ENCODE assay signal across 1 cellular context in the genomic region with DNA sequence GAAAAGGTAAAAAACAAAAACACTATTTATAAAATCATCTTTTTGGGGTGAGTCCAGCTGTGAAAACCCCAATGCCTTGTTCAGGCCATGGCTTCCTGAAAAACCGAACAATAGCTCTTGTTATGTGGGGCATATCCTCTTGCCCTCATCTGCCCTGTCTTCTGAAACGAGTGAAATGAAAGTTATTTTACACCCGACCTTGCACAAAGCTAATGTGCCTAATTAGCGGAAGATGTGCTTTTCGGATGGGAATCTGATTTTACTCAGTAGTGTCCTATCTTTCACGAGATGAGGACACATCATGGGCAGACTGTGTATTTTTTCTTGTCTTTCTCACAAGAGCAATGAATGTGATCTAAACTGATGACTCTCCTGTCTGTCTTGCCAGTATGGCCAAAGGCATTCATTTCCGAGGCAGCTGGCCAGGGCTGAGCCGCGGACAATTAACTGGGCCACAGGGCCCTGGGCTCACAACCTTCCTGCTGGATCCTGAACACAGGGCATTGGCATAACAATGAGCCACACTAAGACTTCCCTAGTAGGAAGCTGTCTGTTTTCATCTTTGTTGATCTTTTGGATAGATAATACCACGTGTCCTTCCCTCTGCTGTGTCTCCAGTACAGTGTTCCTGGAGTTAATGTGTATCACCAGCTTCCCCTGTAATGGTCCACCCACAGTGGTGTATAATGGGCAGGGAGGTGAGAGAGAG.
TF ChIP-seq lines count a peak whose summit lies in the region.

No MANE protein-coding gene starts in this region.

TF ChIP-seq in HepG2, 621 proteins besides CTCF, POLR2A, EP300 and RAD21 (continued from another document and continues in another):
- TF ChIP-seq ASH2L (IDR thresholded peaks at IDR 0.05; ENCODE audit: insufficient read length, low read depth, low read length) (no peak), CAMTA2 (CRISPR knock-in tag; IDR thresholded peaks at IDR 0.05; ENCODE audit: borderline replicate concordance) (no peak), KDM6A (CRISPR knock-in tag; IDR thresholded peaks at IDR 0.05; ENCODE audit: low read depth) (no peak), MXI1 (IDR thresholded peaks at IDR 0.05; ENCODE audit: borderline replicate concordance, low read depth, low read length) (peak; percentile 17; the same call in 1 of the 3 replicates), SMC3 (IDR thresholded peaks at IDR 0.05; ENCODE audit: low read length) (no peak), SIN3B (IDR thresholded peaks at IDR 0.05; ENCODE audit: low read length) (no peak), KAT7 (CRISPR knock-in tag; IDR thresholded peaks at IDR 0.05; ENCODE audit: borderline replicate concordance) (no peak), ETV5 (CRISPR knock-in tag; IDR thresholded peaks at IDR 0.05; ENCODE audit: borderline replicate concordance) (peak; percentile 26; the same call in 1 of the 2 replicates), PHB2 (IDR thresholded peaks at IDR 0.05; ENCODE audit: partially characterized antibody) (no peak), NFE2L2 (IDR thresholded peaks at IDR 0.05; ENCODE audit: low read length) (no peak), ZNF780A (CRISPR knock-in tag; IDR thresholded peaks at IDR 0.05) (no peak), NBN (conservative IDR thresholded peaks at IDR 0.05) (no peak), ARHGAP35 (CRISPR knock-in tag; IDR thresholded peaks at IDR 0.05; ENCODE audit: borderline replicate concordance) (no peak), ARNTL (CRISPR knock-in tag; IDR thresholded peaks at IDR 0.05) (0 out of 2 replicates have a peak, but pooled peaks have one; percentile 27), NCOA1 (CRISPR knock-in tag; IDR thresholded peaks at IDR 0.05) (no peak), SOX5 (CRISPR knock-in tag; IDR thresholded peaks at IDR 0.05; ENCODE audit: borderline replicate concordance) (peak; percentile 89), ZNF496 (CRISPR knock-in tag; IDR thresholded peaks at IDR 0.05; ENCODE audit: insufficient replicate concordance) (no peak), ZNF451 (CRISPR knock-in tag; IDR thresholded peaks at IDR 0.05) (no peak), ZNF772 (CRISPR knock-in tag; IDR thresholded peaks at IDR 0.05) (no peak), ZNF264 (CRISPR knock-in tag; IDR thresholded peaks at IDR 0.05) (no peak), SIN3A (IDR thresholded peaks at IDR 0.05; ENCODE audit: borderline replicate concordance, low read depth, low read length) (no peak), ZMAT3 (CRISPR knock-in tag; conservative IDR thresholded peaks at IDR 0.05) (no peak), CC2D1A (CRISPR knock-in tag; IDR thresholded peaks at IDR 0.05) (no peak), ZNF737 (CRISPR knock-in tag; IDR thresholded peaks at IDR 0.05; ENCODE audit: borderline replicate concordance) (no peak), ZBTB38 (CRISPR knock-in tag; IDR thresholded peaks at IDR 0.05) (no peak), SYNCRIP (IDR thresholded peaks at IDR 0.05; ENCODE audit: insufficient read depth, low read depth, low read length) (no peak)
- TF ChIP-seq, protein P1, sequence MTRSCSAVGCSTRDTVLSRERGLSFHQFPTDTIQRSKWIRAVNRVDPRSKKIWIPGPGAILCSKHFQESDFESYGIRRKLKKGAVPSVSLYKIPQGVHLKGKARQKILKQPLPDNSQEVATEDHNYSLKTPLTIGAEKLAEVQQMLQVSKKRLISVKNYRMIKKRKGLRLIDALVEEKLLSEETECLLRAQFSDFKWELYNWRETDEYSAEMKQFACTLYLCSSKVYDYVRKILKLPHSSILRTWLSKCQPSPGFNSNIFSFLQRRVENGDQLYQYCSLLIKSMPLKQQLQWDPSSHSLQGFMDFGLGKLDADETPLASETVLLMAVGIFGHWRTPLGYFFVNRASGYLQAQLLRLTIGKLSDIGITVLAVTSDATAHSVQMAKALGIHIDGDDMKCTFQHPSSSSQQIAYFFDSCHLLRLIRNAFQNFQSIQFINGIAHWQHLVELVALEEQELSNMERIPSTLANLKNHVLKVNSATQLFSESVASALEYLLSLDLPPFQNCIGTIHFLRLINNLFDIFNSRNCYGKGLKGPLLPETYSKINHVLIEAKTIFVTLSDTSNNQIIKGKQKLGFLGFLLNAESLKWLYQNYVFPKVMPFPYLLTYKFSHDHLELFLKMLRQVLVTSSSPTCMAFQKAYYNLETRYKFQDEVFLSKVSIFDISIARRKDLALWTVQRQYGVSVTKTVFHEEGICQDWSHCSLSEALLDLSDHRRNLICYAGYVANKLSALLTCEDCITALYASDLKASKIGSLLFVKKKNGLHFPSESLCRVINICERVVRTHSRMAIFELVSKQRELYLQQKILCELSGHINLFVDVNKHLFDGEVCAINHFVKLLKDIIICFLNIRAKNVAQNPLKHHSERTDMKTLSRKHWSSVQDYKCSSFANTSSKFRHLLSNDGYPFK (CRISPR knock-in tag; IDR thresholded peaks at IDR 0.05; ENCODE audit: borderline replicate concordance) = no peak
- TF ChIP-seq, protein P2, sequence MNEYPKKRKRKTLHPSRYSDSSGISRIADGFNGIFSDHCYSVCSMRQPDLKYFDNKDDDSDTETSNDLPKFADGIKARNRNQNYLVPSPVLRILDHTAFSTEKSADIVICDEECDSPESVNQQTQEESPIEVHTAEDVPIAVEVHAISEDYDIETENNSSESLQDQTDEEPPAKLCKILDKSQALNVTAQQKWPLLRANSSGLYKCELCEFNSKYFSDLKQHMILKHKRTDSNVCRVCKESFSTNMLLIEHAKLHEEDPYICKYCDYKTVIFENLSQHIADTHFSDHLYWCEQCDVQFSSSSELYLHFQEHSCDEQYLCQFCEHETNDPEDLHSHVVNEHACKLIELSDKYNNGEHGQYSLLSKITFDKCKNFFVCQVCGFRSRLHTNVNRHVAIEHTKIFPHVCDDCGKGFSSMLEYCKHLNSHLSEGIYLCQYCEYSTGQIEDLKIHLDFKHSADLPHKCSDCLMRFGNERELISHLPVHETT (CRISPR knock-in tag; conservative IDR thresholded peaks at IDR 0.05) = no peak
- TF ChIP-seq, protein P3, sequence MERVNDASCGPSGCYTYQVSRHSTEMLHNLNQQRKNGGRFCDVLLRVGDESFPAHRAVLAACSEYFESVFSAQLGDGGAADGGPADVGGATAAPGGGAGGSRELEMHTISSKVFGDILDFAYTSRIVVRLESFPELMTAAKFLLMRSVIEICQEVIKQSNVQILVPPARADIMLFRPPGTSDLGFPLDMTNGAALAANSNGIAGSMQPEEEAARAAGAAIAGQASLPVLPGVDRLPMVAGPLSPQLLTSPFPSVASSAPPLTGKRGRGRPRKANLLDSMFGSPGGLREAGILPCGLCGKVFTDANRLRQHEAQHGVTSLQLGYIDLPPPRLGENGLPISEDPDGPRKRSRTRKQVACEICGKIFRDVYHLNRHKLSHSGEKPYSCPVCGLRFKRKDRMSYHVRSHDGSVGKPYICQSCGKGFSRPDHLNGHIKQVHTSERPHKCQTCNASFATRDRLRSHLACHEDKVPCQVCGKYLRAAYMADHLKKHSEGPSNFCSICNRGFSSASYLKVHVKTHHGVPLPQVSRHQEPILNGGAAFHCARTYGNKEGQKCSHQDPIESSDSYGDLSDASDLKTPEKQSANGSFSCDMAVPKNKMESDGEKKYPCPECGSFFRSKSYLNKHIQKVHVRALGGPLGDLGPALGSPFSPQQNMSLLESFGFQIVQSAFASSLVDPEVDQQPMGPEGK (CRISPR knock-in tag; IDR thresholded peaks at IDR 0.05) = no peak
- TF ChIP-seq, protein P4, sequence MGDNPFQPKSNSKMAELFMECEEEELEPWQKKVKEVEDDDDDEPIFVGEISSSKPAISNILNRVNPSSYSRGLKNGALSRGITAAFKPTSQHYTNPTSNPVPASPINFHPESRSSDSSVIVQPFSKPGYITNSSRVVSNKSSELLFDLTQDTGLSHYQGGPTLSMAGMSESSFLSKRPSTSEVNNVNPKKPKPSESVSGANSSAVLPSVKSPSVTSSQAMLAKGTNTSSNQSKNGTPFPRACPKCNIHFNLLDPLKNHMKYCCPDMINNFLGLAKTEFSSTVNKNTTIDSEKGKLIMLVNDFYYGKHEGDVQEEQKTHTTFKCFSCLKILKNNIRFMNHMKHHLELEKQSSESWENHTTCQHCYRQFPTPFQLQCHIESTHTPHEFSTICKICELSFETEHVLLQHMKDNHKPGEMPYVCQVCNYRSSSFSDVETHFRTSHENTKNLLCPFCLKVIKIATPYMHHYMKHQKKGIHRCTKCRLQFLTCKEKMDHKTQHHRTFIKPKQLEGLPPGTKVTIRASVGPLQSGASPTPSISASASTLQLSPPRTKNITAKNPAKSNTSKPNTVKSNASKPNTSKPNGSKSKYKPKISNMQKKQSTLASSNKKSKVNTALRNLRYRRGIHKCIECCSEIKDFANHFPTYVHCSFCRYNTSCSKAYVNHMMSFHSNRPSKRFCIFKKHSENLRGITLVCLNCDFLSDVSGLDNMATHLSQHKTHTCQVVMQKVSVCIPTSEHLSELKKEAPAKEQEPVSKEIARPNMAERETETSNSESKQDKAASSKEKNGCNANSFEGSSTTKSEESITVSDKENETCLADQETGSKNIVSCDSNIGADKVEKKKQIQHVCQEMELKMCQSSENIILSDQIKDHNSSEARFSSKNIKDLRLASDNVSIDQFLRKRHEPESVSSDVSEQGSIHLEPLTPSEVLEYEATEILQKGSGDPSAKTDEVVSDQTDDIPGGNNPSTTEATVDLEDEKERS (CRISPR knock-in tag; IDR thresholded peaks at IDR 0.05) = no peak
- TF ChIP-seq, protein P5, sequence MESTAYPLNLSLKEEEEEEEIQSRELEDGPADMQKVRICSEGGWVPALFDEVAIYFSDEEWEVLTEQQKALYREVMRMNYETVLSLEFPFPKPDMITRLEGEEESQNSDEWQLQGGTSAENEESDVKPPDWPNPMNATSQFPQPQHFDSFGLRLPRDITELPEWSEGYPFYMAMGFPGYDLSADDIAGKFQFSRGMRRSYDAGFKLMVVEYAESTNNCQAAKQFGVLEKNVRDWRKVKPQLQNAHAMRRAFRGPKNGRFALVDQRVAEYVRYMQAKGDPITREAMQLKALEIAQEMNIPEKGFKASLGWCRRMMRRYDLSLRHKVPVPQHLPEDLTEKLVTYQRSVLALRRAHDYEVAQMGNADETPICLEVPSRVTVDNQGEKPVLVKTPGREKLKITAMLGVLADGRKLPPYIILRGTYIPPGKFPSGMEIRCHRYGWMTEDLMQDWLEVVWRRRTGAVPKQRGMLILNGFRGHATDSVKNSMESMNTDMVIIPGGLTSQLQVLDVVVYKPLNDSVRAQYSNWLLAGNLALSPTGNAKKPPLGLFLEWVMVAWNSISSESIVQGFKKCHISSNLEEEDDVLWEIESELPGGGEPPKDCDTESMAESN (CRISPR knock-in tag; conservative IDR thresholded peaks at IDR 0.05) = no peak
- TF ChIP-seq, protein P6, sequence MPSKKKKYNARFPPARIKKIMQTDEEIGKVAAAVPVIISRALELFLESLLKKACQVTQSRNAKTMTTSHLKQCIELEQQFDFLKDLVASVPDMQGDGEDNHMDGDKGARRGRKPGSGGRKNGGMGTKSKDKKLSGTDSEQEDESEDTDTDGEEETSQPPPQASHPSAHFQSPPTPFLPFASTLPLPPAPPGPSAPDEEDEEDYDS (CRISPR knock-in tag; IDR thresholded peaks at IDR 0.05) = peak; percentile 10; the same call in 1 of the 2 replicates
- TF ChIP-seq, protein P7, sequence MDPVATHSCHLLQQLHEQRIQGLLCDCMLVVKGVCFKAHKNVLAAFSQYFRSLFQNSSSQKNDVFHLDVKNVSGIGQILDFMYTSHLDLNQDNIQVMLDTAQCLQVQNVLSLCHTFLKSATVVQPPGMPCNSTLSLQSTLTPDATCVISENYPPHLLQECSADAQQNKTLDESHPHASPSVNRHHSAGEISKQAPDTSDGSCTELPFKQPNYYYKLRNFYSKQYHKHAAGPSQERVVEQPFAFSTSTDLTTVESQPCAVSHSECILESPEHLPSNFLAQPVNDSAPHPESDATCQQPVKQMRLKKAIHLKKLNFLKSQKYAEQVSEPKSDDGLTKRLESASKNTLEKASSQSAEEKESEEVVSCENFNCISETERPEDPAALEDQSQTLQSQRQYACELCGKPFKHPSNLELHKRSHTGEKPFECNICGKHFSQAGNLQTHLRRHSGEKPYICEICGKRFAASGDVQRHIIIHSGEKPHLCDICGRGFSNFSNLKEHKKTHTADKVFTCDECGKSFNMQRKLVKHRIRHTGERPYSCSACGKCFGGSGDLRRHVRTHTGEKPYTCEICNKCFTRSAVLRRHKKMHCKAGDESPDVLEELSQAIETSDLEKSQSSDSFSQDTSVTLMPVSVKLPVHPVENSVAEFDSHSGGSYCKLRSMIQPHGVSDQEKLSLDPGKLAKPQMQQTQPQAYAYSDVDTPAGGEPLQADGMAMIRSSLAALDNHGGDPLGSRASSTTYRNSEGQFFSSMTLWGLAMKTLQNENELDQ (CRISPR knock-in tag; IDR thresholded peaks at IDR 0.05; ENCODE audit: borderline replicate concordance) = no peak
- TF ChIP-seq, protein P8, sequence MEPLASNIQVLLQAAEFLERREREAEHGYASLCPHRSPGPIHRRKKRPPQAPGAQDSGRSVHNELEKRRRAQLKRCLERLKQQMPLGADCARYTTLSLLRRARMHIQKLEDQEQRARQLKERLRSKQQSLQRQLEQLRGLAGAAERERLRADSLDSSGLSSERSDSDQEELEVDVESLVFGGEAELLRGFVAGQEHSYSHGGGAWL (CRISPR knock-in tag; IDR thresholded peaks at IDR 0.05) = no peak
- TF ChIP-seq, protein P9, sequence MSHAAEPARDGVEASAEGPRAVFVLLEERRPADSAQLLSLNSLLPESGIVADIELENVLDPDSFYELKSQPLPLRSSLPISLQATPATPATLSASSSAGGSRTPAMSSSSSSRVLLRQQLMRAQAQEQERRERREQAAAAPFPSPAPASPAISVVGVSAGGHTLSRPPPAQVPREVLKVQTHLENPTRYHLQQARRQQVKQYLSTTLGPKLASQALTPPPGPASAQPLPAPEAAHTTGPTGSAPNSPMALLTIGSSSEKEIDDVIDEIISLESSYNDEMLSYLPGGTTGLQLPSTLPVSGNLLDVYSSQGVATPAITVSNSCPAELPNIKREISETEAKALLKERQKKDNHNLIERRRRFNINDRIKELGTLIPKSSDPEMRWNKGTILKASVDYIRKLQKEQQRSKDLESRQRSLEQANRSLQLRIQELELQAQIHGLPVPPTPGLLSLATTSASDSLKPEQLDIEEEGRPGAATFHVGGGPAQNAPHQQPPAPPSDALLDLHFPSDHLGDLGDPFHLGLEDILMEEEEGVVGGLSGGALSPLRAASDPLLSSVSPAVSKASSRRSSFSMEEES (CRISPR knock-in tag; IDR thresholded peaks at IDR 0.05) = peak; percentile 60; the same call in 1 of the 2 replicates
- TF ChIP-seq, protein P10, sequence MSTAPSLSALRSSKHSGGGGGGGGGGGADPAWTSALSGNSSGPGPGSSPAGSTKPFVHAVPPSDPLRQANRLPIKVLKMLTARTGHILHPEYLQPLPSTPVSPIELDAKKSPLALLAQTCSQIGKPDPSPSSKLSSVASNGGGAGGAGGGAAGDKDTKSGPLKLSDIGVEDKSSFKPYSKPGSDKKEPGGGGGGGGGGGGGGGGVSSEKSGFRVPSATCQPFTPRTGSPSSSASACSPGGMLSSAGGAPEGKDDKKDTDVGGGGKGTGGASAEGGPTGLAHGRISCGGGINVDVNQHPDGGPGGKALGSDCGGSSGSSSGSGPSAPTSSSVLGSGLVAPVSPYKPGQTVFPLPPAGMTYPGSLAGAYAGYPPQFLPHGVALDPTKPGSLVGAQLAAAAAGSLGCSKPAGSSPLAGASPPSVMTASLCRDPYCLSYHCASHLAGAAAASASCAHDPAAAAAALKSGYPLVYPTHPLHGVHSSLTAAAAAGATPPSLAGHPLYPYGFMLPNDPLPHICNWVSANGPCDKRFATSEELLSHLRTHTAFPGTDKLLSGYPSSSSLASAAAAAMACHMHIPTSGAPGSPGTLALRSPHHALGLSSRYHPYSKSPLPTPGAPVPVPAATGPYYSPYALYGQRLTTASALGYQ (CRISPR knock-in tag; IDR thresholded peaks at IDR 0.05) = no peak
